ENCODE assay signal across 8 cellular contexts in genomic region chrX:96098471-96098870, GRCh38.
"Had no signal": no experiment of that assay in that cellular context is flagged by ENCODE, and none has a peak within 500 bp of the region (broad histone marks: within the 10 kb centered on the region; RNA-seq: fewer than 3 reads in every experiment).

No MANE protein-coding gene starts in this region.

- H3K4me3 Mint-ChIP-seq: IgD-negative memory B cell had no signal

- H3K27ac ChIP-seq: HL-60 had no signal

- H3K27me3 Mint-ChIP-seq: IgD-negative memory B cell had no signal

- H3K4me1 Mint-ChIP-seq: IgD-negative memory B cell had no signal

- H3K36me3 Mint-ChIP-seq: IgD-negative memory B cell had no signal

- H3K27ac Mint-ChIP-seq: IgD-negative memory B cell had no signal

- H3K4me3 ChIP-seq: K562 had no signal

- ATAC-seq: HepG2, K562 had no signal

- DNase-seq: IMR-90, KBM-7, KG1 had no signal

- FAIRE-seq: HepG2, HTR-8/SVneo, K562 had no signal
